ENCODE assay signal across 1 cellular context in the genomic region with DNA sequence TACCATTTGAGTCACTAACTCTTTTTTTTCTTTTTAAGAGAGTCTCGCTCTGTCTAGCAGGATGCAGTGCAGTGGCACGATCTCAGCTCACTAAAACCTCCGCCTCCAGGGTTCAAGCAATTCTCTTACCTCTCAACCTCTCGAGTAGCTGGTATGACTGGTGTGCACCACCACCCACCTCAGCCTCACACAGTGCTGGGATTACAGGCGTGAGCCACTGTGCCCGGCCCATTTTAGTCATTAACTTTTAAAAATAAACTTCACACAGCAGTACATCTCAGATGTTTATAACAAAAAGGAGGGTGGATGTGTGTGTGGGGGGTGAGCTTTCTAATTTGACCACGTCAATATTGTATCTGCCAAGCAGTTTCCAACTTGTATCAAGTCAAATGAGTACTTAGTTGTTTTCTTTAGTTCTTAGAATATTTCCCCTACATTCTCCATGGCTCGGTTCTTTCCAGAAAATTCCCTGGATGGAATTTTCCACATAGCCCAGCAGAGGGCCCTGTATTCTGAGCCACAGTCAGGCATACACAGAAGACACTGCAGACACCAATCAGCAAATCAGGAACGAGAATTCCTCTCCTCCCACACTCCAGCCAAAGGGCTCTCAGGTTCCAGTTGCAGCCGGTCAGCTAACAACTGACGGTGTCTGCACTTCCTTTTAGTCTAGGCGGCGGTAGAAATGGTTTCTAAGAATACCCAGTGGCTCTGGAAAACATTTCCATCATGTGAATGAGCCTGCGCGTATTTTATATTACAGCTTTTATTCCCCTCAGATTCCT.
A peak's percentile ranks its signal among the peaks of the same experiment; 100 is the strongest.
TF ChIP-seq lines count a peak whose summit lies in the region.

No MANE protein-coding gene starts in this region.

TF ChIP-seq in HepG2, 621 proteins besides CTCF, POLR2A, EP300 and RAD21 (continued from another document and continues in another):
- TF ChIP-seq, protein P1, sequence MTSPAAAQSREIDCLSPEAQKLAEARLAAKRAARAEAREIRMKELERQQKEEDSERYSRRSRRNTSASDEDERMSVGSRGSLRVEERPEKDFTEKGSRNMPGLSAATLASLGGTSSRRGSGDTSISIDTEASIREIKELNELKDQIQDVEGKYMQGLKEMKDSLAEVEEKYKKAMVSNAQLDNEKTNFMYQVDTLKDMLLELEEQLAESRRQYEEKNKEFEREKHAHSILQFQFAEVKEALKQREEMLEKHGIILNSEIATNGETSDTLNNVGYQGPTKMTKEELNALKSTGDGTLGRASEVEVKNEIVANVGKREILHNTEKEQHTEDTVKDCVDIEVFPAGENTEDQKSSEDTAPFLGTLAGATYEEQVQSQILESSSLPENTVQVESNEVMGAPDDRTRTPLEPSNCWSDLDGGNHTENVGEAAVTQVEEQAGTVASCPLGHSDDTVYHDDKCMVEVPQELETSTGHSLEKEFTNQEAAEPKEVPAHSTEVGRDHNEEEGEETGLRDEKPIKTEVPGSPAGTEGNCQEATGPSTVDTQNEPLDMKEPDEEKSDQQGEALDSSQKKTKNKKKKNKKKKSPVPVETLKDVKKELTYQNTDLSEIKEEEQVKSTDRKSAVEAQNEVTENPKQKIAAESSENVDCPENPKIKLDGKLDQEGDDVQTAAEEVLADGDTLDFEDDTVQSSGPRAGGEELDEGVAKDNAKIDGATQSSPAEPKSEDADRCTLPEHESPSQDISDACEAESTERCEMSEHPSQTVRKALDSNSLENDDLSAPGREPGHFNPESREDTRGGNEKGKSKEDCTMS (CRISPR knock-in tag; conservative IDR thresholded peaks at IDR 0.05): no peak
- no peak for TF ChIP-seq CHD4 (IDR thresholded peaks at IDR 0.05; ENCODE audit: borderline replicate concordance, low read length)
- TF ChIP-seq CREB1 (IDR thresholded peaks at IDR 0.05): no peak
- TF ChIP-seq CREB1 (CRISPR knock-in tag; IDR thresholded peaks at IDR 0.05): 0 out of 2 replicates have a peak, but pooled peaks have one; percentile 15
- no peak for TF ChIP-seq SIX4 (CRISPR knock-in tag; IDR thresholded peaks at IDR 0.05)
- no peak for TF ChIP-seq RORA (CRISPR knock-in tag; IDR thresholded peaks at IDR 0.05)
- peak; percentile 35; the same call in 1 of the 2 replicates for TF ChIP-seq NFYC (CRISPR knock-in tag; IDR thresholded peaks at IDR 0.05)
- TF ChIP-seq, protein P2, sequence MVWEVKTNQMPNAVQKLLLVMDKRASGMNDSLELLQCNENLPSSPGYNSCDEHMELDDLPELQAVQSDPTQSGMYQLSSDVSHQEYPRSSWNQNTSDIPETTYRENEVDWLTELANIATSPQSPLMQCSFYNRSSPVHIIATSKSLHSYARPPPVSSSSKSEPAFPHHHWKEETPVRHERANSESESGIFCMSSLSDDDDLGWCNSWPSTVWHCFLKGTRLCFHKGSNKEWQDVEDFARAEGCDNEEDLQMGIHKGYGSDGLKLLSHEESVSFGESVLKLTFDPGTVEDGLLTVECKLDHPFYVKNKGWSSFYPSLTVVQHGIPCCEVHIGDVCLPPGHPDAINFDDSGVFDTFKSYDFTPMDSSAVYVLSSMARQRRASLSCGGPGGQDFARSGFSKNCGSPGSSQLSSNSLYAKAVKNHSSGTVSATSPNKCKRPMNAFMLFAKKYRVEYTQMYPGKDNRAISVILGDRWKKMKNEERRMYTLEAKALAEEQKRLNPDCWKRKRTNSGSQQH (CRISPR knock-in tag; IDR thresholded peaks at IDR 0.05; ENCODE audit: low read depth): no peak
- TF ChIP-seq CC2D1A (CRISPR knock-in tag; IDR thresholded peaks at IDR 0.05): no peak
- TF ChIP-seq, protein P3, sequence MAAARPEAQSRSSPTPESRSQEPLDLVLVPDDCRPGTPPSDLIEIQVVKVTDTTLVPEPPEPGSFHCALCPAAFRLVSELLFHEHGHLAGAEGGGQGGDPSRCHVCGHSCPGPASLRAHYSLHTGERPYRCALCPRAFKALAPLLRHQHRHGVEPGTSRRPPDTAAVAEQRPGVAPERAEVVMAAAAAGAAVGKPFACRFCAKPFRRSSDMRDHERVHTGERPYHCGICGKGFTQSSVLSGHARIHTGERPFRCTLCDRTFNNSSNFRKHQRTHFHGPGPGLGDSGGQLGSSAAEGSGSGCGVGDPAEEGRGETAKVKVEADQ (CRISPR knock-in tag; IDR thresholded peaks at IDR 0.05; ENCODE audit: borderline replicate concordance): no peak
- TF ChIP-seq SETDB1 (CRISPR knock-in tag; IDR thresholded peaks at IDR 0.05; ENCODE audit: borderline replicate concordance): no peak
- TF ChIP-seq, protein P4, sequence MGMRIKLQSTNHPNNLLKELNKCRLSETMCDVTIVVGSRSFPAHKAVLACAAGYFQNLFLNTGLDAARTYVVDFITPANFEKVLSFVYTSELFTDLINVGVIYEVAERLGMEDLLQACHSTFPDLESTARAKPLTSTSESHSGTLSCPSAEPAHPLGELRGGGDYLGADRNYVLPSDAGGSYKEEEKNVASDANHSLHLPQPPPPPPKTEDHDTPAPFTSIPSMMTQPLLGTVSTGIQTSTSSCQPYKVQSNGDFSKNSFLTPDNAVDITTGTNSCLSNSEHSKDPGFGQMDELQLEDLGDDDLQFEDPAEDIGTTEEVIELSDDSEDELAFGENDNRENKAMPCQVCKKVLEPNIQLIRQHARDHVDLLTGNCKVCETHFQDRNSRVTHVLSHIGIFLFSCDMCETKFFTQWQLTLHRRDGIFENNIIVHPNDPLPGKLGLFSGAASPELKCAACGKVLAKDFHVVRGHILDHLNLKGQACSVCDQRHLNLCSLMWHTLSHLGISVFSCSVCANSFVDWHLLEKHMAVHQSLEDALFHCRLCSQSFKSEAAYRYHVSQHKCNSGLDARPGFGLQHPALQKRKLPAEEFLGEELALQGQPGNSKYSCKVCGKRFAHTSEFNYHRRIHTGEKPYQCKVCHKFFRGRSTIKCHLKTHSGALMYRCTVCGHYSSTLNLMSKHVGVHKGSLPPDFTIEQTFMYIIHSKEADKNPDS (CRISPR knock-in tag; IDR thresholded peaks at IDR 0.05): no peak
- no peak for TF ChIP-seq SRSF1 (optimal IDR thresholded peaks at IDR 0.05; ENCODE audit: low read depth, low read length)
- TF ChIP-seq NKX3-1 (CRISPR knock-in tag; IDR thresholded peaks at IDR 0.05): no peak
- no peak for TF ChIP-seq ZSCAN21 (CRISPR knock-in tag; IDR thresholded peaks at IDR 0.05; ENCODE audit: borderline replicate concordance)
- no peak for TF ChIP-seq AHR (CRISPR knock-in tag; IDR thresholded peaks at IDR 0.05)
- TF ChIP-seq SRSF4 (IDR thresholded peaks at IDR 0.05; ENCODE audit: low read depth, low read length, poor library complexity, severe bottlenecking): no peak
- no peak for TF ChIP-seq SMARCE1 (IDR thresholded peaks at IDR 0.05; ENCODE audit: borderline replicate concordance)
- TF ChIP-seq ZSCAN25 (CRISPR knock-in tag; IDR thresholded peaks at IDR 0.05): no peak
- TF ChIP-seq ZBTB21 (CRISPR knock-in tag; IDR thresholded peaks at IDR 0.05): no peak
- TF ChIP-seq, protein P5, sequence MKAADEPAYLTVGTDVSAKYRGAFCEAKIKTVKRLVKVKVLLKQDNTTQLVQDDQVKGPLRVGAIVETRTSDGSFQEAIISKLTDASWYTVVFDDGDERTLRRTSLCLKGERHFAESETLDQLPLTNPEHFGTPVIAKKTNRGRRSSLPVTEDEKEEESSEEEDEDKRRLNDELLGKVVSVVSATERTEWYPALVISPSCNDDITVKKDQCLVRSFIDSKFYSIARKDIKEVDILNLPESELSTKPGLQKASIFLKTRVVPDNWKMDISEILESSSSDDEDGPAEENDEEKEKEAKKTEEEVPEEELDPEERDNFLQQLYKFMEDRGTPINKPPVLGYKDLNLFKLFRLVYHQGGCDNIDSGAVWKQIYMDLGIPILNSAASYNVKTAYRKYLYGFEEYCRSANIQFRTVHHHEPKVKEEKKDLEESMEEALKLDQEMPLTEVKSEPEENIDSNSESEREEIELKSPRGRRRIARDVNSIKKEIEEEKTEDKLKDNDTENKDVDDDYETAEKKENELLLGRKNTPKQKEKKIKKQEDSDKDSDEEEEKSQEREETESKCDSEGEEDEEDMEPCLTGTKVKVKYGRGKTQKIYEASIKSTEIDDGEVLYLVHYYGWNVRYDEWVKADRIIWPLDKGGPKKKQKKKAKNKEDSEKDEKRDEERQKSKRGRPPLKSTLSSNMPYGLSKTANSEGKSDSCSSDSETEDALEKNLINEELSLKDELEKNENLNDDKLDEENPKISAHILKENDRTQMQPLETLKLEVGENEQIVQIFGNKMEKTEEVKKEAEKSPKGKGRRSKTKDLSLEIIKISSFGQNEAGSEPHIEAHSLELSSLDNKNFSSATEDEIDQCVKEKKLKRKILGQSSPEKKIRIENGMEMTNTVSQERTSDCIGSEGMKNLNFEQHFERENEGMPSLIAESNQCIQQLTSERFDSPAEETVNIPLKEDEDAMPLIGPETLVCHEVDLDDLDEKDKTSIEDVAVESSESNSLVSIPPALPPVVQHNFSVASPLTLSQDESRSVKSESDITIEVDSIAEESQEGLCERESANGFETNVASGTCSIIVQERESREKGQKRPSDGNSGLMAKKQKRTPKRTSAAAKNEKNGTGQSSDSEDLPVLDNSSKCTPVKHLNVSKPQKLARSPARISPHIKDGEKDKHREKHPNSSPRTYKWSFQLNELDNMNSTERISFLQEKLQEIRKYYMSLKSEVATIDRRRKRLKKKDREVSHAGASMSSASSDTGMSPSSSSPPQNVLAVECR (CRISPR knock-in tag; IDR thresholded peaks at IDR 0.05; ENCODE audit: borderline replicate concordance): no peak
- TF ChIP-seq, protein P6, sequence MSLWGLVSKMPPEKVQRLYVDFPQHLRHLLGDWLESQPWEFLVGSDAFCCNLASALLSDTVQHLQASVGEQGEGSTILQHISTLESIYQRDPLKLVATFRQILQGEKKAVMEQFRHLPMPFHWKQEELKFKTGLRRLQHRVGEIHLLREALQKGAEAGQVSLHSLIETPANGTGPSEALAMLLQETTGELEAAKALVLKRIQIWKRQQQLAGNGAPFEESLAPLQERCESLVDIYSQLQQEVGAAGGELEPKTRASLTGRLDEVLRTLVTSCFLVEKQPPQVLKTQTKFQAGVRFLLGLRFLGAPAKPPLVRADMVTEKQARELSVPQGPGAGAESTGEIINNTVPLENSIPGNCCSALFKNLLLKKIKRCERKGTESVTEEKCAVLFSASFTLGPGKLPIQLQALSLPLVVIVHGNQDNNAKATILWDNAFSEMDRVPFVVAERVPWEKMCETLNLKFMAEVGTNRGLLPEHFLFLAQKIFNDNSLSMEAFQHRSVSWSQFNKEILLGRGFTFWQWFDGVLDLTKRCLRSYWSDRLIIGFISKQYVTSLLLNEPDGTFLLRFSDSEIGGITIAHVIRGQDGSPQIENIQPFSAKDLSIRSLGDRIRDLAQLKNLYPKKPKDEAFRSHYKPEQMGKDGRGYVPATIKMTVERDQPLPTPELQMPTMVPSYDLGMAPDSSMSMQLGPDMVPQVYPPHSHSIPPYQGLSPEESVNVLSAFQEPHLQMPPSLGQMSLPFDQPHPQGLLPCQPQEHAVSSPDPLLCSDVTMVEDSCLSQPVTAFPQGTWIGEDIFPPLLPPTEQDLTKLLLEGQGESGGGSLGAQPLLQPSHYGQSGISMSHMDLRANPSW (CRISPR knock-in tag; IDR thresholded peaks at IDR 0.05; ENCODE audit: borderline replicate concordance): no peak
- TF ChIP-seq, protein P7, sequence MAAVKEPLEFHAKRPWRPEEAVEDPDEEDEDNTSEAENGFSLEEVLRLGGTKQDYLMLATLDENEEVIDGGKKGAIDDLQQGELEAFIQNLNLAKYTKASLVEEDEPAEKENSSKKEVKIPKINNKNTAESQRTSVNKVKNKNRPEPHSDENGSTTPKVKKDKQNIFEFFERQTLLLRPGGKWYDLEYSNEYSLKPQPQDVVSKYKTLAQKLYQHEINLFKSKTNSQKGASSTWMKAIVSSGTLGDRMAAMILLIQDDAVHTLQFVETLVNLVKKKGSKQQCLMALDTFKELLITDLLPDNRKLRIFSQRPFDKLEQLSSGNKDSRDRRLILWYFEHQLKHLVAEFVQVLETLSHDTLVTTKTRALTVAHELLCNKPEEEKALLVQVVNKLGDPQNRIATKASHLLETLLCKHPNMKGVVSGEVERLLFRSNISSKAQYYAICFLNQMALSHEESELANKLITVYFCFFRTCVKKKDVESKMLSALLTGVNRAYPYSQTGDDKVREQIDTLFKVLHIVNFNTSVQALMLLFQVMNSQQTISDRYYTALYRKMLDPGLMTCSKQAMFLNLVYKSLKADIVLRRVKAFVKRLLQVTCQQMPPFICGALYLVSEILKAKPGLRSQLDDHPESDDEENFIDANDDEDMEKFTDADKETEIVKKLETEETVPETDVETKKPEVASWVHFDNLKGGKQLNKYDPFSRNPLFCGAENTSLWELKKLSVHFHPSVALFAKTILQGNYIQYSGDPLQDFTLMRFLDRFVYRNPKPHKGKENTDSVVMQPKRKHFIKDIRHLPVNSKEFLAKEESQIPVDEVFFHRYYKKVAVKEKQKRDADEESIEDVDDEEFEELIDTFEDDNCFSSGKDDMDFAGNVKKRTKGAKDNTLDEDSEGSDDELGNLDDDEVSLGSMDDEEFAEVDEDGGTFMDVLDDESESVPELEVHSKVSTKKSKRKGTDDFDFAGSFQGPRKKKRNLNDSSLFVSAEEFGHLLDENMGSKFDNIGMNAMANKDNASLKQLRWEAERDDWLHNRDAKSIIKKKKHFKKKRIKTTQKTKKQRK (IDR thresholded peaks at IDR 0.05; ENCODE audit: low read length): no peak
- TF ChIP-seq, protein P8, sequence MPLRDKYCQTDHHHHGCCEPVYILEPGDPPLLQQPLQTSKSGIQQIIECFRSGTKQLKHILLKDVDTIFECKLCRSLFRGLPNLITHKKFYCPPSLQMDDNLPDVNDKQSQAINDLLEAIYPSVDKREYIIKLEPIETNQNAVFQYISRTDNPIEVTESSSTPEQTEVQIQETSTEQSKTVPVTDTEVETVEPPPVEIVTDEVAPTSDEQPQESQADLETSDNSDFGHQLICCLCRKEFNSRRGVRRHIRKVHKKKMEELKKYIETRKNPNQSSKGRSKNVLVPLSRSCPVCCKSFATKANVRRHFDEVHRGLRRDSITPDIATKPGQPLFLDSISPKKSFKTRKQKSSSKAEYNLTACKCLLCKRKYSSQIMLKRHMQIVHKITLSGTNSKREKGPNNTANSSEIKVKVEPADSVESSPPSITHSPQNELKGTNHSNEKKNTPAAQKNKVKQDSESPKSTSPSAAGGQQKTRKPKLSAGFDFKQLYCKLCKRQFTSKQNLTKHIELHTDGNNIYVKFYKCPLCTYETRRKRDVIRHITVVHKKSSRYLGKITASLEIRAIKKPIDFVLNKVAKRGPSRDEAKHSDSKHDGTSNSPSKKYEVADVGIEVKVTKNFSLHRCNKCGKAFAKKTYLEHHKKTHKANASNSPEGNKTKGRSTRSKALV (CRISPR knock-in tag; IDR thresholded peaks at IDR 0.05): no peak
- no peak for TF ChIP-seq NFIB (CRISPR knock-in tag; IDR thresholded peaks at IDR 0.05; ENCODE audit: borderline replicate concordance)
- TF ChIP-seq NR2C2 (CRISPR knock-in tag; IDR thresholded peaks at IDR 0.05; ENCODE audit: borderline replicate concordance): no peak
- TF ChIP-seq ZMYM4 (CRISPR knock-in tag; IDR thresholded peaks at IDR 0.05): 0 out of 2 replicates have a peak, but pooled peaks have one; percentile 22
- TF ChIP-seq, protein P9, sequence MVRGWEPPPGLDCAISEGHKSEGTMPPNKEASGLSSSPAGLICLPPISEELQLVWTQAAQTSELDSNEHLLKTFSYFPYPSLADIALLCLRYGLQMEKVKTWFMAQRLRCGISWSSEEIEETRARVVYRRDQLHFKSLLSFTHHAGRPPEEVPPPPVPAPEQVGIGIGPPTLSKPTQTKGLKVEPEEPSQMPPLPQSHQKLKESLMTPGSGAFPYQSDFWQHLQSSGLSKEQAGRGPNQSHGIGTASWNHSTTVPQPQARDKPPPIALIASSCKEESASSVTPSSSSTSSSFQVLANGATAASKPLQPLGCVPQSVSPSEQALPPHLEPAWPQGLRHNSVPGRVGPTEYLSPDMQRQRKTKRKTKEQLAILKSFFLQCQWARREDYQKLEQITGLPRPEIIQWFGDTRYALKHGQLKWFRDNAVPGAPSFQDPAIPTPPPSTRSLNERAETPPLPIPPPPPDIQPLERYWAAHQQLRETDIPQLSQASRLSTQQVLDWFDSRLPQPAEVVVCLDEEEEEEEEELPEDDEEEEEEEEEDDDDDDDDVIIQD (CRISPR knock-in tag; IDR thresholded peaks at IDR 0.05; ENCODE audit: low read depth): peak; percentile 46; the same call in 1 of the 2 replicates
- no peak for TF ChIP-seq ZNF564 (CRISPR knock-in tag; IDR thresholded peaks at IDR 0.05)
